ENCODE assay signal across 1 cellular context in genomic region chr10:14820775-14821154, GRCh38.
TF ChIP-seq lines count a peak whose summit lies in the region.

No MANE protein-coding gene starts in this region.

TF ChIP-seq in endothelial cell of umbilical vein, 7 proteins besides CTCF, POLR2A, EP300 and RAD21:
- no peak for TF ChIP-seq FOS (IDR thresholded peaks at IDR 0.05; ENCODE audit: borderline replicate concordance, insufficient read depth, low read length)
